ENCODE assay signal across 10 cellular contexts in genomic region chr12:26196424-26196722, GRCh38. TPM values are rescaled to one million over a fixed set of nuclear protein-coding genes. Genes with fewer than 3 reads are reported as not detected.
DNase-seq lines count a peak whose midpoint lies in the region; ATAC-seq, FAIRE-seq and TF ChIP-seq lines count a peak whose summit lies in the region.
"Had no signal": no experiment of that assay in that cellular context is flagged by ENCODE, and none has a peak within 500 bp of the region (broad histone marks: within the 10 kb centered on the region; RNA-seq: fewer than 3 reads in every experiment).

No MANE protein-coding gene starts in this region.

- H3K27me3 ChIP-seq in GM12878 (replicated peaks in 1 of 2; ENCODE audit: control insufficient read depth in 2 of 2, insufficient read depth in 2 of 2, low read length in 1 of 2): peaks cover 4 to 6% of the 10 kb centered on the region in 2 experiments; a peak in 3 of 4 replicates

- in situ Hi-C loops in GM12878 (cut with MboI): no loop called here

- ATAC-seq in GM12878 (no peak), GM21723 (IDR thresholded peaks at IDR 0.05; ENCODE audit: unreplicated experiment) (no peak), GM21717 (IDR thresholded peaks at IDR 0.05; ENCODE audit: unreplicated experiment) (no peak), GM21576 (IDR thresholded peaks at IDR 0.05; ENCODE audit: unreplicated experiment) (no peak), HG02588 (IDR thresholded peaks at IDR 0.05; ENCODE audit: unreplicated experiment) (no peak)

- RAD21 ChIA-PET in GM12878 (lab: Charles Lee; ENCODE audit: unreplicated experiment): interaction anchor here (0.8 kb wide), 1 partner anchor 76 kb away, joined by 5 read pairs; no protein-coding TSS in a partner anchor

- TF ChIP-seq POLR2A in GM12878 (IDR thresholded peaks at IDR 0.05; ENCODE audit: low read depth, low read length): no peak

- CTCF ChIA-PET in GM12878 (lab: Yijun Ruan, JAX): interaction anchor here (1.1 kb wide), 1 partner anchor 25 kb away, joined by 3 read pairs; no protein-coding TSS in a partner anchor

- H2AFZ ChIP-seq in GM12878 (ENCODE audit: control insufficient read depth, low read depth, low read length): no peak overlapping the region

- TF ChIP-seq EP300 in GM12878 (IDR thresholded peaks at IDR 0.05; ENCODE audit: borderline replicate concordance in 1 of 2, control insufficient read depth in 1 of 2, low read depth in 2 of 2, low read length in 2 of 2): no peak

- H3K9ac ChIP-seq in GM12878 (ENCODE audit: control insufficient read depth, insufficient read depth, low read length): no peak overlapping the region

- TF ChIP-seq RAD21 in GM12878 (IDR thresholded peaks at IDR 0.05; ENCODE audit: insufficient read depth, low read depth, low read length): no peak

- no peak overlapping the region for H3K27ac ChIP-seq in GM12878 (ENCODE audit: control insufficient read depth, insufficient read depth)
- H3K27ac ChIP-seq in skin epidermis: peak overlapping the region in 20 of 21 experiments; percentile 40 to 90 (median 83)

- H3K4me1 ChIP-seq in GM12878 (ENCODE audit: control insufficient read depth, insufficient read depth, low read length): no peaks in the 10 kb centered on the region

- no TSS peak for BruUV-seq in GM12878 (replicated peaks; lab: Mats Ljungman, UMichigan)

- POLR2A ChIA-PET in GM12878 (lab: Charles Lee): no interaction called here

- intact Hi-C loops in GM12878 (cut with micrococcal nuclease; ENCODE audit: unreplicated experiment): no loop called here

- no peak for TF ChIP-seq CTCF in GM12878 (IDR thresholded peaks at IDR 0.05 in 2 of 3, conservative IDR thresholded peaks at IDR 0.05 in 1 of 3; ENCODE audit: control insufficient read depth in 2 of 3, extremely low read depth in 1 of 3, insufficient read depth in 1 of 3, low read depth in 3 of 3, low read length in 3 of 3)

- WGBS in GM12878 (ENCODE audit: insufficient coverage, insufficient replicate concordance, low lambda C conversion rate, missing lambda C conversion rate): 51% methylated on average over 5 of the region's 5 CpGs

- no peaks in the 10 kb centered on the region for H3K79me2 ChIP-seq in GM12878 (ENCODE audit: control insufficient read depth, insufficient read depth, low read length)

- FAIRE-seq in HTR-8/SVneo (lab: Jason Lieb, UNC) (no peak), GM12878 (lab: Jason Lieb, UNC) (no peak)

- peak; percentile 9 for DNase-seq in HTR-8/SVneo (ENCODE audit: insufficient read length, low spot score)
- no peak for DNase-seq in GM12878 (ENCODE audit: low read depth, low spot score)
- peak; percentile 42 for DNase-seq in iris pigment epithelial cell (ENCODE audit: low read depth)
- DNase-seq: activated CD4-positive, alpha-beta T cell treated with anti-CD3 and anti-CD28 coated beads, Interleukin-2, amount 10 ng/mL, durations not matched to agents 7 days and 5 days; NCI-H2029 had no signal

- no peaks in the 10 kb centered on the region for H3K36me3 ChIP-seq in GM12878 (ENCODE audit: control insufficient read depth in 2 of 2, insufficient read depth in 2 of 2, low read length in 1 of 2)

- H3K4me3 ChIP-seq in GM12878 (0 out of 2 replicates have a peak overlapping the region, but pooled peaks have one; percentile 52), skin epidermis (peak overlapping the region in 6 of 7 experiments; percentile 38 to 61 (median 42))

- SMC1A ChIA-PET in GM12878 (lab: Charles Lee; ENCODE audit: uncharacterized antibody, unreplicated experiment): interaction anchor here (1.0 to 2.4 kb wide), 5 partner anchors 33 to 102 kb away, joined by 4 to 8 read pairs (median 4); no protein-coding TSS in a partner anchor

- no peaks in the 10 kb centered on the region for H3K9me3 ChIP-seq in GM12878 (replicated peaks; ENCODE audit: control insufficient read depth, insufficient read depth, low read length)

- no peak overlapping the region for H3K4me2 ChIP-seq in GM12878 (ENCODE audit: control insufficient read depth, insufficient read depth)

- no peaks in the 10 kb centered on the region for H4K20me1 ChIP-seq in GM12878 (ENCODE audit: control insufficient read depth, insufficient read depth)

TF ChIP-seq in GM12878, 131 proteins besides CTCF, POLR2A, EP300 and RAD21:
- TF ChIP-seq TAF1 (IDR thresholded peaks at IDR 0.05; ENCODE audit: borderline replicate concordance, low read depth, low read length) (no peak), ATF3 (IDR thresholded peaks at IDR 0.05; ENCODE audit: borderline replicate concordance, extremely low read depth, low read depth, low read length) (no peak), SIX5 (IDR thresholded peaks at IDR 0.05; ENCODE audit: low read depth, low read length, severe bottlenecking) (no peak), IRF4 (IDR thresholded peaks at IDR 0.05; ENCODE audit: low read depth, low read length) (no peak), ATF7 (IDR thresholded peaks at IDR 0.05; ENCODE audit: low read depth) (no peak), HSF1 (IDR thresholded peaks at IDR 0.05; ENCODE audit: low read depth, low read length) (no peak), HDAC6 (IDR thresholded peaks at IDR 0.05; ENCODE audit: unreplicated experiment) (no peak), IRF5 (IDR thresholded peaks at IDR 0.05; ENCODE audit: borderline replicate concordance) (no peak), IKZF2 (IDR thresholded peaks at IDR 0.05) (no peak), RB1 (IDR thresholded peaks at IDR 0.05; ENCODE audit: borderline replicate concordance) (no peak), SIN3A (IDR thresholded peaks at IDR 0.05; ENCODE audit: low read depth, low read length) (no peak), ATF2 (IDR thresholded peaks at IDR 0.05; ENCODE audit: low read length) (no peak), POLR2AphosphoS2 (IDR thresholded peaks at IDR 0.05; ENCODE audit: low read depth, low read length) (no peak)

RNA-seq across cellular contexts. Expression of gene SSPN, which starts 1.0 kb away (rescaled TPM):
- not detected in 2 replicates for total RNA-seq in GM12878 (2013; cell fraction: nucleolus; rRNA removed)
- total RNA-seq in GM12878 (2014; rRNA removed) (0.05 TPM in 1 of 2 replicates, not detected in the other), GM12878 (2014; rRNA removed; fragmentation: Illumina TruSeq; extraction: Trizol) (0.04 TPM in 1 of 2 replicates, not detected in the other), GM12878 (2021) (0.05 TPM in 1 of 2 replicates, not detected in the other)
- polyA plus RNA-seq in GM12878 (2011; ENCODE audit: low read depth): 0.18 TPM
- polyA plus RNA-seq in GM12878 (2011; rRNA removed) (0.27 and 0.41 TPM in 2 replicates), GM12878 (2014; fragmentation: Illumina TruSeq; extraction: Trizol) (0.04 TPM in 1 of 2 replicates, not detected in the other), GM12878 (2014; fragmentation: Nextera tagmentation; extraction: Ambion mirVana) (under 1 TPM in 1 of 2 experiments, not detected in 1; 0.35 TPM), GM12878 (2014; rRNA removed) (not detected in 2 replicates), GM12878 (2016; fragmentation: Nextera tagmentation; extraction: Ambion mirVana) (under 1 TPM in 1 of 2 experiments, not detected in 1; 0.28 TPM)
- 0.23 and 0.34 TPM in 2 replicates for polyA plus RNA-seq in GM12878 (2011; cell fraction: cytosol; rRNA removed)
- polyA plus RNA-seq in GM12878 (2011; cell fraction: nucleus; rRNA removed): 0.03 and 0.04 TPM in 2 replicates
- 0.13 and 0.39 TPM in 2 replicates for polyA plus RNA-seq in GM12878 (2012)
- polyA minus RNA-seq in GM12878 (2011; rRNA and poly(A)+ RNA removed): 0.72 TPM in 1 of 2 replicates, not detected in the other
- not detected in 2 replicates for polyA minus RNA-seq in GM12878 (2011; cell fraction: cytosol; rRNA and poly(A)+ RNA removed)
- polyA minus RNA-seq in GM12878 (2011; cell fraction: nucleus; rRNA and poly(A)+ RNA removed): 0.24 TPM in 1 of 2 replicates, not detected in the other
- total RNA-seq: activated CD4-positive, alpha-beta T cell treated with anti-CD3 and anti-CD28 coated beads, Interleukin-2, amount 10 ng/mL, durations not matched to agents 7 days and 5 days had no signal
